In genomic region chr18:31268985-31269406, GRCh38 we compare ENCODE assay signal across 15 cellular contexts. TPM values are rescaled to one million over a fixed set of nuclear protein-coding genes. Genes with fewer than 3 reads are reported as not detected.
DNase-seq lines count a peak whose midpoint lies in the region; ATAC-seq, FAIRE-seq and TF ChIP-seq lines count a peak whose summit lies in the region.
"Had no signal": no experiment of that assay in that cellular context is flagged by ENCODE, and none has a peak within 500 bp of the region (broad histone marks: within the 10 kb centered on the region; RNA-seq: fewer than 3 reads in every experiment).

No MANE protein-coding gene starts in this region.

- no peak for TF ChIP-seq POLR2A in K562 (conservative IDR thresholded peaks at IDR 0.05)
- TF ChIP-seq POLR2A in right lobe of liver (IDR thresholded peaks at IDR 0.05): no peak

- CTCF ChIA-PET in K562 (lab: Yijun Ruan, JAX; ENCODE audit: low intra/inter-chr PET ratio): no interaction called here

- no TSS peak for BruUV-seq in K562 (replicated peaks; lab: Mats Ljungman, UMichigan)

- no peaks in the 10 kb centered on the region for H3K79me2 ChIP-seq in K562 (ENCODE audit: control insufficient read depth, insufficient read depth, low read length)

- no peak overlapping the region for H2AFZ ChIP-seq in K562 (ENCODE audit: low read depth, low read length)
- no peak overlapping the region for H2AFZ ChIP-seq in mesenchymal stem cell (ENCODE audit: low read depth, low read length)

- no peak overlapping the region for H2BK12ac ChIP-seq in mesenchymal stem cell (ENCODE audit: low read length in 2 of 2)

- H3K9ac ChIP-seq in K562 (ENCODE audit: insufficient read depth in 1 of 2, low read depth in 2 of 2, low read length in 2 of 2) (no peak overlapping the region), mesenchymal stem cell (ENCODE audit: low read length) (no peak overlapping the region)

- no peak overlapping the region for H3K27ac ChIP-seq in K562 (ENCODE audit: extremely low read depth, low read depth, low read length)
- peak overlapping the region; percentile 5 to 57 (median 26) for H3K27ac ChIP-seq in right lobe of liver
- no peak overlapping the region for H3K27ac ChIP-seq in mesenchymal stem cell (ENCODE audit: low read length, poor library complexity, severe bottlenecking)
- H3K27ac ChIP-seq: upper lobe of left lung had no signal

- H4K91ac ChIP-seq in mesenchymal stem cell (ENCODE audit: low read length): no peak overlapping the region

- H2BK120ac ChIP-seq in mesenchymal stem cell (ENCODE audit: low read depth, low read length): no peak overlapping the region

- intact Hi-C loops in K562 (cut with micrococcal nuclease): no loop called here
- intact Hi-C loops in right lobe of liver (cut with DNase I): no loop called here

- no peaks in the 10 kb centered on the region for H3K9me1 ChIP-seq in K562 (ENCODE audit: control insufficient read depth, insufficient read depth, low read length)

- no peak overlapping the region for H2AK5ac ChIP-seq in mesenchymal stem cell (ENCODE audit: low read length, severe bottlenecking)

- no peaks in the 10 kb centered on the region for H3K4me1 ChIP-seq in K562 (replicated peaks in 1 of 2; ENCODE audit: control insufficient read depth in 2 of 2, insufficient read depth in 2 of 2, low read length in 2 of 2)
- peaks cover 0 to 18% (median 0%) of the 10 kb centered on the region in 4 donors for H3K4me1 ChIP-seq in right lobe of liver
- no peaks in the 10 kb centered on the region for H3K4me1 ChIP-seq in mesenchymal stem cell (ENCODE audit: control insufficient read depth, insufficient read depth, low read depth, low read length)
- H3K4me1 ChIP-seq: upper lobe of left lung had no signal

- H3K14ac ChIP-seq in mesenchymal stem cell (ENCODE audit: low read length in 2 of 2): no peak overlapping the region

- FAIRE-seq in GM18507 (lab: Jason Lieb, UNC) (peak; percentile 29), K562 (lab: Jason Lieb, UNC) (peak; percentile 61)

- no peak overlapping the region for H2BK5ac ChIP-seq in mesenchymal stem cell (ENCODE audit: low read depth, low read length, poor library complexity, severe bottlenecking)

- TF ChIP-seq EP300 in K562 (IDR thresholded peaks at IDR 0.05; ENCODE audit: low read length): no peak

- H2BK15ac ChIP-seq in mesenchymal stem cell (ENCODE audit: low read depth, poor library complexity, severe bottlenecking): no peak overlapping the region

- no peak overlapping the region for H4K8ac ChIP-seq in mesenchymal stem cell (ENCODE audit: low read length)

- in situ Hi-C loops in K562 (cut with MboI): no loop called here

- H3K18ac ChIP-seq in mesenchymal stem cell (ENCODE audit: low read depth in 1 of 2, low read length in 2 of 2): no peak overlapping the region

- H3K4me2 ChIP-seq in K562 (ENCODE audit: insufficient read depth, low read length): no peak overlapping the region
- no peak overlapping the region for H3K4me2 ChIP-seq in mesenchymal stem cell (ENCODE audit: low read length, poor library complexity, severe bottlenecking)

- DNase-seq in GM18507 (ENCODE audit: extremely low spot score, insufficient read length, low read depth) (no peak), K562 (ENCODE audit: extremely low read depth in 1 of 4, low spot score in 3 of 4) (peak in 1 of 4 experiments; percentile 18), right lobe of liver (no peak), mesenchymal stem cell (no peak)
- DNase-seq: activated CD4-positive, alpha-beta T cell treated with anti-CD3 and anti-CD28 coated beads, Interleukin-2, amount 10 ng/mL, durations not matched to agents 24 days and 14 days; C1 segment of cervical spinal cord; midbrain; NCI-H774; upper lobe of left lung had no signal

- H3K36me3 ChIP-seq in K562 (ENCODE audit: control insufficient read depth, insufficient read depth, low read length) (no peaks in the 10 kb centered on the region), right lobe of liver (no peaks in the 10 kb centered on the region), mesenchymal stem cell (ENCODE audit: control insufficient read depth in 1 of 2, insufficient read depth in 2 of 2, low read depth in 1 of 2, low read length in 2 of 2) (no peaks in the 10 kb centered on the region)
- H3K36me3 ChIP-seq: upper lobe of left lung had no signal

- peak; percentile 37 for ATAC-seq in HG03354 (IDR thresholded peaks at IDR 0.05; ENCODE audit: poor library complexity, severe bottlenecking, unreplicated experiment)
- no peak for ATAC-seq in K562
- peak; percentile 53 to 79 (median 76) for ATAC-seq in right lobe of liver
- ATAC-seq in HG03139 (IDR thresholded peaks at IDR 0.05; ENCODE audit: unreplicated experiment): no peak
- no peak for ATAC-seq in HG03469 (IDR thresholded peaks at IDR 0.05; ENCODE audit: unreplicated experiment)
- no peak for ATAC-seq in HG02759 (IDR thresholded peaks at IDR 0.05; ENCODE audit: unreplicated experiment)

- no peaks in the 10 kb centered on the region for H4K20me1 ChIP-seq in K562 (replicated peaks; ENCODE audit: control insufficient read depth, insufficient read depth, low read length)

- H3K4me3 ChIP-seq in K562 (no peak overlapping the region), right lobe of liver (no peak overlapping the region), mesenchymal stem cell (ENCODE audit: insufficient read depth in 1 of 2, low read depth in 1 of 2, low read length in 2 of 2) (no peak overlapping the region)
- H3K4me3 ChIP-seq: upper lobe of left lung had no signal

- no peaks in the 10 kb centered on the region for H3K27me3 ChIP-seq in K562 (ENCODE audit: control insufficient read depth in 2 of 2, insufficient read depth in 2 of 2, low read length in 2 of 2)
- no peaks in the 10 kb centered on the region for H3K27me3 ChIP-seq in right lobe of liver
- no peaks in the 10 kb centered on the region for H3K27me3 ChIP-seq in mesenchymal stem cell (ENCODE audit: control insufficient read depth in 1 of 2, insufficient read depth in 1 of 2, low read length in 2 of 2)
- H3K27me3 ChIP-seq: upper lobe of left lung had no signal

- no peak overlapping the region for H3K4ac ChIP-seq in mesenchymal stem cell (ENCODE audit: low read depth in 1 of 2, low read length in 2 of 2)

- 0% methylated on average over 1 of the region's 1 CpG for WGBS in K562 (ENCODE audit: insufficient coverage, low coverage, missing lambda C conversion rate)
- 0% methylated on average over 1 of the region's 1 CpG for WGBS in right lobe of liver (ENCODE audit: insufficient coverage, low coverage, low lambda C conversion rate, missing lambda C conversion rate)
- 71% methylated on average over 1 of the region's 1 CpG for WGBS in mesenchymal stem cell

- no peak for TF ChIP-seq CTCF in K562 (IDR thresholded peaks at IDR 0.05 in 2 of 3, conservative IDR thresholded peaks at IDR 0.05 in 1 of 3; ENCODE audit: insufficient read depth in 2 of 3, low read depth in 1 of 3, low read length in 3 of 3)
- TF ChIP-seq CTCF in right lobe of liver (IDR thresholded peaks at IDR 0.05): no peak

- H3K9me3 ChIP-seq in K562 (replicated peaks; ENCODE audit: control insufficient read depth, insufficient read depth, low read depth, low read length) (no peaks in the 10 kb centered on the region), right lobe of liver (no peaks in the 10 kb centered on the region), mesenchymal stem cell (ENCODE audit: control insufficient read depth, low read length) (no peaks in the 10 kb centered on the region)
- H3K9me3 ChIP-seq: upper lobe of left lung had no signal

- H3K79me1 ChIP-seq in mesenchymal stem cell (replicated peaks; ENCODE audit: low read length, poor library complexity, severe bottlenecking): no peaks in the 10 kb centered on the region

- no peak for TF ChIP-seq RAD21 in K562 (CRISPR knock-in tag; conservative IDR thresholded peaks at IDR 0.05 in 1 of 2, IDR thresholded peaks at IDR 0.05 in 1 of 2)

- H3K23ac ChIP-seq in mesenchymal stem cell (ENCODE audit: low read length in 2 of 2): no peak overlapping the region

- POLR2A ChIA-PET in K562 (lab: Yijun Ruan, JAX): interaction anchor here (0.7 to 1.1 kb wide), 2 partner anchors 9 to 10 kb away, joined by 3 read pairs; no protein-coding TSS in a partner anchor

TF ChIP-seq in K562, 482 proteins besides CTCF, POLR2A, EP300 and RAD21 (continues in another document):
- TF ChIP-seq POLR2AphosphoS2 (IDR thresholded peaks at IDR 0.05; ENCODE audit: low read length): no peak
- TF ChIP-seq CXXC5 (CRISPR knock-in tag; IDR thresholded peaks at IDR 0.05): no peak
- no peak for TF ChIP-seq ZKSCAN8 (CRISPR knock-in tag; IDR thresholded peaks at IDR 0.05)
- TF ChIP-seq, protein P1, sequence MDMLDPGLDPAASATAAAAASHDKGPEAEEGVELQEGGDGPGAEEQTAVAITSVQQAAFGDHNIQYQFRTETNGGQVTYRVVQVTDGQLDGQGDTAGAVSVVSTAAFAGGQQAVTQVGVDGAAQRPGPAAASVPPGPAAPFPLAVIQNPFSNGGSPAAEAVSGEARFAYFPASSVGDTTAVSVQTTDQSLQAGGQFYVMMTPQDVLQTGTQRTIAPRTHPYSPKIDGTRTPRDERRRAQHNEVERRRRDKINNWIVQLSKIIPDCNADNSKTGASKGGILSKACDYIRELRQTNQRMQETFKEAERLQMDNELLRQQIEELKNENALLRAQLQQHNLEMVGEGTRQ (CRISPR knock-in tag; IDR thresholded peaks at IDR 0.05): no peak
- TF ChIP-seq ZNF644 (tag; IDR thresholded peaks at IDR 0.05; ENCODE audit: low read depth): no peak
- no peak for TF ChIP-seq POLR2B (IDR thresholded peaks at IDR 0.05; ENCODE audit: low read depth, partially characterized antibody)

RNA-seq across cellular contexts. Expression of gene DSG1, which starts 49.0 kb away (rescaled TPM):
- 0.21 and 0.42 TPM in 2 replicates for total RNA-seq in K562 (2011; cell fraction: chromatin; rRNA removed; ENCODE audit: low replicate concordance)
- 0.33 and 0.53 TPM in 2 replicates for total RNA-seq in K562 (2011; cell fraction: nucleolus; rRNA removed)
- 0.38 TPM in 1 of 2 replicates, not detected in the other for total RNA-seq in K562 (2011; cell fraction: nucleoplasm; rRNA removed)
- total RNA-seq in K562 (2014; rRNA removed) (0.18 and 0.53 TPM in 2 replicates), K562 (2014; rRNA removed; fragmentation: Illumina TruSeq; extraction: Trizol) (0.06 and 0.15 TPM in 2 replicates), K562 (2015; rRNA removed; fragmentation: Illumina TruSeq; extraction: Trizol) (0.14 and 0.23 TPM in 2 replicates), K562 (2021) (0.09 and 0.13 TPM in 2 replicates), right lobe of liver (1 to 10 TPM in 3 of 6 experiments, under 1 TPM in 3; 0.29 to 4.3 (median 1.4) TPM)
- polyA plus RNA-seq in K562 (2011; rRNA removed) (0.11 and 0.26 TPM in 2 replicates), K562 (2014; fragmentation: Illumina TruSeq; extraction: Trizol) (0.19 and 0.24 TPM in 2 replicates), K562 (2014; fragmentation: Nextera tagmentation; extraction: Ambion mirVana) (under 1 TPM in 1 of 2 experiments, not detected in 1; 0.03 TPM), K562 (2014; rRNA removed) (0.07 and 0.16 TPM in 2 replicates)
- 0.09 and 0.13 TPM in 2 replicates for polyA plus RNA-seq in K562 (2011; cell fraction: cytosol; rRNA removed)
- polyA plus RNA-seq in K562 (2011; cell fraction: nucleus; rRNA removed): 0.10 and 0.17 TPM in 2 replicates
- 0.07 and 0.25 TPM in 2 replicates for polyA plus RNA-seq in K562 (2012)
- 0.67 TPM in 1 of 2 replicates, not detected in the other for polyA minus RNA-seq in K562 (2011; rRNA and poly(A)+ RNA removed)
- polyA minus RNA-seq in K562 (2011; cell fraction: cytosol; rRNA and poly(A)+ RNA removed): 0.48 TPM in 1 of 2 replicates, not detected in the other
- polyA minus RNA-seq in K562 (2011; cell fraction: nucleus; rRNA and poly(A)+ RNA removed): 0.13 and 0.22 TPM in 2 replicates
- polyA plus RNA-seq in mesenchymal stem cell (2013, experiment 1 of 2): not detected
- not detected for polyA plus RNA-seq in mesenchymal stem cell (2013, experiment 2 of 2)
- total RNA-seq: activated CD4-positive, alpha-beta T cell treated with anti-CD3 and anti-CD28 coated beads, Interleukin-2, amount 10 ng/mL, durations not matched to agents 24 days and 14 days; chondrocyte; glomerular endothelial cell; upper lobe of left lung had no signal

Comparison
In these comparisons a context has a peak if more than half of its experiments do, and no peak if none do; other contexts are left out.
1. ATAC-seq: peak in HG03354 (single experiment) and right lobe of liver (4 of 4); none in K562 (single experiment), HG03139 (single experiment), HG03469 (single experiment) and HG02759 (single experiment).
2. H3K27ac ChIP-seq: peak in right lobe of liver (3 of 3); none in K562 (single experiment) and mesenchymal stem cell (single experiment).